Comparison of ENCODE assay signal across 25 cellular contexts in genomic region chr5:96260009-96260408, GRCh38.
DNase-seq lines count a peak whose midpoint lies in the region; ATAC-seq and TF ChIP-seq lines count a peak whose summit lies in the region.
"Had no signal": no experiment of that assay in that cellular context is flagged by ENCODE, and none has a peak within 500 bp of the region (broad histone marks: within the 10 kb centered on the region; RNA-seq: fewer than 3 reads in every experiment).

No MANE protein-coding gene starts in this region.

- no peaks in the 10 kb centered on the region; the same call in 2 of the 3 replicates for H3K4me1 Mint-ChIP-seq in GM23338

- DNase-seq in GM23338 (ENCODE audit: low spot score) (no peak), adipocyte (ENCODE audit: low read depth) (peak; percentile 25), left kidney (ENCODE audit: low read depth, low spot score) (peak; percentile 38), gastrocnemius medialis (no peak), NCI-H128 (lab: John Stamatoyannopoulos, UW; ENCODE audit: unreplicated experiment) (no peak), right atrium auricular region (ENCODE audit: low spot score) (no peak)
- no peak for DNase-seq in NK-92 treated with Interleukin-12 subunit alpha and Interleukin-12 subunit beta, amount 100 ng/mL, for 24 hours (lab: John Stamatoyannopoulos, UW)
- DNase-seq: activated CD8-positive, alpha-beta T cell treated with anti-CD3 and anti-CD28 coated beads, Interleukin-2, amount 10 ng/mL, durations not matched to agents 7 days and 5 days; BE2C; effector CD8-positive, alpha-beta T cell; foreskin fibroblast; HCEC 1CT; heart right ventricle; lower lobe of right lung; NCI-H1436 treated with DMSO at 0.1 percent for 48 hours; NCI-H2107; NCI-H446 treated with DMSO at 0.1 percent for 48 hours; SHP77 treated with DMSO at 0.1 percent for 48 hours; stimulated activated naive CD8-positive, alpha-beta T cell treated with anti-CD3 and anti-CD28 coated beads, Interleukin-15, amount 100 ng/mL, for 72 hours had no signal

- H3K9me2 ChIP-seq in GM23338 (ENCODE audit: insufficient read depth), result peaks cover 16% of the 10 kb centered on the region; the same call in 1 of the 2 replicates

- intact Hi-C loops in gastrocnemius medialis (cut with DNase I; ENCODE audit: low total_unique reads), result no loop called here

- no peak overlapping the region for H3K4me3 Mint-ChIP-seq in GM23338
- H3K4me3 Mint-ChIP-seq: activated CD8-positive, alpha-beta T cell treated with anti-CD3 and anti-CD28 coated beads, Interleukin-2, amount 10 ng/mL, durations not matched to agents 7 days and 5 days; stimulated activated naive CD8-positive, alpha-beta T cell treated with anti-CD3 and anti-CD28 coated beads, Interleukin-15, amount 100 ng/mL, for 72 hours; T-helper 2 cell treated with Interferon-gamma antibody and Interleukin-4, amounts not matched to agents 5 μg/mL and 100 μg/mL, for 36 hours had no signal

- no peak for ATAC-seq in GM23338
- peak; percentile 24 to 31 for ATAC-seq in gastrocnemius medialis
- ATAC-seq in GM21367 (IDR thresholded peaks at IDR 0.05; ENCODE audit: unreplicated experiment), result no peak
- ATAC-seq: activated CD8-positive, alpha-beta T cell treated with anti-CD3 and anti-CD28 coated beads, Interleukin-2, amount 10 ng/mL, durations not matched to agents 7 days and 5 days; activated naive CD4-positive, alpha-beta T cell treated with anti-CD3 and anti-CD28 coated beads, Interleukin-2, amount 50 U/mL, for 72 hours; stimulated activated naive CD8-positive, alpha-beta T cell treated with anti-CD3 and anti-CD28 coated beads, Interleukin-15, amount 100 ng/mL, for 72 hours had no signal

- 0 out of 2 replicates have a peak overlapping the region, but pooled peaks have one; percentile 0 for H3K27ac Mint-ChIP-seq in GM23338
- H3K27ac Mint-ChIP-seq: activated CD8-positive, alpha-beta T cell treated with anti-CD3 and anti-CD28 coated beads, Interleukin-2, amount 10 ng/mL, durations not matched to agents 7 days and 5 days; activated naive CD4-positive, alpha-beta T cell treated with anti-CD3 and anti-CD28 coated beads, Interleukin-2, amount 50 U/mL, for 72 hours; stimulated activated naive CD8-positive, alpha-beta T cell treated with anti-CD3 and anti-CD28 coated beads, Interleukin-15, amount 100 ng/mL, for 72 hours; T-helper 2 cell treated with Interferon-gamma antibody and Interleukin-4, amounts not matched to agents 5 μg/mL and 100 μg/mL, for 36 hours had no signal

- H4K20me1 ChIP-seq in GM23338 (replicated peaks; ENCODE audit: insufficient read depth), result no peaks in the 10 kb centered on the region

- no peaks in the 10 kb centered on the region for H3K4me1 ChIP-seq in GM23338 (ENCODE audit: insufficient read depth)
- H3K4me1 ChIP-seq in adipocyte (ENCODE audit: control insufficient read depth, insufficient read depth, low read length), result peaks cover 48% of the 10 kb centered on the region
- peaks cover 0 to 13% of the 10 kb centered on the region in 2 donors for H3K4me1 ChIP-seq in gastrocnemius medialis
- peaks cover 0 to 25% of the 10 kb centered on the region in 2 donors for H3K4me1 ChIP-seq in right atrium auricular region

- peak overlapping the region; percentile 38; the same call in 1 of the 2 replicates for H2AFZ ChIP-seq in GM23338

- no peak for TF ChIP-seq POLR2A in gastrocnemius medialis (IDR thresholded peaks at IDR 0.05)

- H3K27me3 ChIP-seq in GM23338 (ENCODE audit: insufficient read depth), result no peaks in the 10 kb centered on the region
- no peaks in the 10 kb centered on the region for H3K27me3 ChIP-seq in adipocyte (replicated peaks; ENCODE audit: control insufficient read depth, insufficient read depth, low read length)
- H3K27me3 ChIP-seq in gastrocnemius medialis, result no peaks in the 10 kb centered on the region
- no peaks in the 10 kb centered on the region for H3K27me3 ChIP-seq in right atrium auricular region
- H3K27me3 ChIP-seq: BE2C, heart right ventricle, neutrophil, tibial nerve had no signal

- TF ChIP-seq CTCF in GM23338 (conservative IDR thresholded peaks at IDR 0.05; ENCODE audit: low read depth in 2 of 2) (no peak), gastrocnemius medialis (IDR thresholded peaks at IDR 0.05 in 4 of 5, conservative IDR thresholded peaks at IDR 0.05 in 1 of 5) (no peak), right atrium auricular region (IDR thresholded peaks at IDR 0.05) (no peak)

- H3K9me3 Mint-ChIP-seq in GM23338, result no peaks in the 10 kb centered on the region
- H3K9me3 Mint-ChIP-seq: stimulated activated naive CD8-positive, alpha-beta T cell treated with anti-CD3 and anti-CD28 coated beads, Interleukin-15, amount 100 ng/mL, for 72 hours had no signal

- peak overlapping the region; percentile 79 for H3K9ac ChIP-seq in adipocyte (ENCODE audit: low read length)

- H3K4me2 ChIP-seq in GM23338, result no peak overlapping the region

- no peak overlapping the region for H3K4me3 ChIP-seq in GM23338
- H3K4me3 ChIP-seq in adipocyte (ENCODE audit: low read length), result no peak overlapping the region
- no peak overlapping the region for H3K4me3 ChIP-seq in gastrocnemius medialis
- no peak overlapping the region for H3K4me3 ChIP-seq in right atrium auricular region
- H3K4me3 ChIP-seq: heart right ventricle, lower lobe of right lung, skin epidermis, tibial nerve had no signal

- in situ Hi-C loops in gastrocnemius medialis (cut with MboI; ENCODE audit: low sequenced_read_pairs in 4 of 4), result no loop called here

- H3K27me3 Mint-ChIP-seq in GM23338 (ENCODE audit: insufficient read depth, low read depth, poor library complexity), result peaks cover 2% of the 10 kb centered on the region

- no peaks in the 10 kb centered on the region for H3F3A ChIP-seq in GM23338 (replicated peaks; ENCODE audit: low read depth)

- H3K36me3 Mint-ChIP-seq in GM23338 (ENCODE audit: low read depth), result no peaks in the 10 kb centered on the region
- H3K36me3 Mint-ChIP-seq: activated naive CD4-positive, alpha-beta T cell treated with anti-CD3 and anti-CD28 coated beads, Interleukin-2, amount 50 U/mL, for 72 hours had no signal

- H3K27ac ChIP-seq in GM23338 (ENCODE audit: low read depth) (no peak overlapping the region), gastrocnemius medialis (peak overlapping the region in 1 of 4 donors; percentile 68), right atrium auricular region (peak overlapping the region in 1 of 2 donors; percentile 61)
- H3K27ac ChIP-seq: lower lobe of right lung, skin epidermis had no signal

- H3K9me3 ChIP-seq in adipocyte (ENCODE audit: control insufficient read depth, low read length), result no peaks in the 10 kb centered on the region
- H3K9me3 ChIP-seq in gastrocnemius medialis, result no peaks in the 10 kb centered on the region
- no peaks in the 10 kb centered on the region for H3K9me3 ChIP-seq in right atrium auricular region
- H3K9me3 ChIP-seq: BE2C, heart right ventricle, lower lobe of right lung, neutrophil, tibial nerve had no signal

- no peaks in the 10 kb centered on the region for H3K79me2 ChIP-seq in GM23338 (replicated peaks; ENCODE audit: insufficient read depth)

- H3K36me3 ChIP-seq in GM23338 (ENCODE audit: insufficient read depth) (no peaks in the 10 kb centered on the region), adipocyte (ENCODE audit: control insufficient read depth, insufficient read depth, low read length, severe bottlenecking) (no peaks in the 10 kb centered on the region), gastrocnemius medialis (no peaks in the 10 kb centered on the region), right atrium auricular region (no peaks in the 10 kb centered on the region)
- H3K36me3 ChIP-seq: BE2C, heart right ventricle, lower lobe of right lung, neutrophil, tibial nerve had no signal

Comparison
In these comparisons a context has a peak if more than half of its experiments do, and no peak if none do; other contexts are left out.
1. ATAC-seq: peak in gastrocnemius medialis (2 of 2); none in GM23338 (single experiment) and GM21367 (single experiment).
2. DNase-seq: peak in adipocyte (single experiment) and left kidney (single experiment); none in GM23338 (single experiment), gastrocnemius medialis (0 of 2), NK-92 treated with Interleukin-12 subunit alpha and Interleukin-12 subunit beta, amount 100 ng/mL, for 24 hours (single experiment), NCI-H128 (single experiment) and right atrium auricular region (single experiment).